In the genomic region with DNA sequence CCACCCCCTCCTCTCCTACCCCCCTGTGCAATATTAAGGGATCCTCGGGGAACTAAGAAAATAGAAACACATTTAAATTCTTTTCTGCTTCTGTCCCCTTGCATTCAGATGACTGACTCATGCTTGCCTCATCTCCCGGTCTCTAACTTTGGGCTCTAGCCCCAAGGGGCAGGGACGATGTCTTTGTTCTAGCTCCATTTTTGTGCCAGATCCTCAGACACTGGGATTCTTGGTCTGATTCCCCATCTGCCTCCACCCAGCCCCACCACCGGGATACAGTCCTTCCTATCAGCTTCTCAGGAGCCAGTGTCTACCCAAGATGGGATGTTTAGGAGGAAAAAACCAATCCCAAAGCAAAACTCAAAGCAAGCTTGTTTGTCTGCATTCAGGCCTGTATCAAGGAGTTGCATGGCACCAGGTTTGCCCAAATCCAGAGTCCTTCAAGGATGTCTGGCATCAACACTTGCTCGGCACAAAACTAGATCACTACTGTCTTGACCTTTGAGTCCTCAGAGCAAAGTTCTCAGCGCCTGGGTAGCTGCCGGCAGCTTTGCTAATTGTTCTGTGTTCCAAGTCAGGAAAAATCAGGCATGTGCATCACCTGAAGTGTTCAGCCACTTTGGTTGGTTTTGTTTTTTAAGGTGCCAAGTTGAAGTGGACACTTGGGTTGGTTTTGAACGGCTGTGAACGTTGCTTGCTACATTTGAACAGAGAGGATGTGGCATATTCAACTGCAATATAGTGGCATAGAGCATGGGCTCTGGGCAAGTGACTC, we compare ENCODE assay signal across 16 cellular contexts.
A peak's percentile ranks its signal among the peaks of the same experiment; 100 is the strongest.
DNase-seq lines count a peak whose midpoint lies in the region; ATAC-seq and TF ChIP-seq lines count a peak whose summit lies in the region.
"Had no signal": no experiment of that assay in that cellular context is flagged by ENCODE, and none has a peak within 500 bp of the region (broad histone marks: within the 10 kb centered on the region; RNA-seq: fewer than 3 reads in every experiment).

No MANE protein-coding gene starts in this region.

- WGBS in endodermal cell (ENCODE audit: insufficient coverage in 1 of 2, insufficient read length in 1 of 2), 2 experiments: 71 to 75% methylated on average over 9 of the region's 9 CpGs

- H3K36me3 ChIP-seq in endodermal cell (ENCODE audit: control insufficient read depth, insufficient read depth, low read length): no peaks in the 10 kb centered on the region
- H3K36me3 ChIP-seq: ascending aorta, left ventricle myocardium inferior had no signal

- DNase-seq in DMS79 treated with DMSO at 0.1 percent for 48 hours (lab: John Stamatoyannopoulos, UW): peak; percentile 85
- DNase-seq in NCI-H526 (lab: John Stamatoyannopoulos, UW): peak; percentile 74 to 79
- no peak for DNase-seq in endodermal cell
- DNase-seq in posterior vena cava (ENCODE audit: low spot score): peak; percentile 31
- no peak for DNase-seq in Ammon's horn (ENCODE audit: low spot score)
- DNase-seq in NCI-H1092 (lab: John Stamatoyannopoulos, UW): no peak
- no peak for DNase-seq in GM19238 (ENCODE audit: insufficient read length, low spot score)
- no peak for DNase-seq in effector memory CD8-positive, alpha-beta T cell
- DNase-seq: activated CD8-positive, alpha-beta memory T cell treated with anti-CD3 and anti-CD28 coated beads, Interleukin-2, amount 10 ng/mL, durations not matched to agents 7 days and 5 days; DMS 273 treated with DMSO at 0.1 percent for 48 hours; NCI-H1930; NCI-H524; T-helper 1 cell had no signal

- H3K4me1 Mint-ChIP-seq in endodermal cell: peaks cover 4% of the 10 kb centered on the region
- no peaks in the 10 kb centered on the region for H3K4me1 Mint-ChIP-seq in effector memory CD8-positive, alpha-beta T cell (ENCODE audit: low read depth in 2 of 2)

- H3K9me3 Mint-ChIP-seq in endodermal cell: no peaks in the 10 kb centered on the region
- no peaks in the 10 kb centered on the region for H3K9me3 Mint-ChIP-seq in effector memory CD8-positive, alpha-beta T cell

- H3K36me3 Mint-ChIP-seq in endodermal cell (ENCODE audit: low read depth): no peaks in the 10 kb centered on the region
- no peaks in the 10 kb centered on the region for H3K36me3 Mint-ChIP-seq in effector memory CD8-positive, alpha-beta T cell (ENCODE audit: insufficient read depth)
- H3K36me3 Mint-ChIP-seq: activated CD8-positive, alpha-beta memory T cell treated with anti-CD3 and anti-CD28 coated beads, Interleukin-2, amount 10 ng/mL, durations not matched to agents 7 days and 5 days had no signal

- no peak overlapping the region for H3K9ac ChIP-seq in endodermal cell (ENCODE audit: extremely low read depth, low read length, poor library complexity, severe bottlenecking)

- no peak for TF ChIP-seq CTCF in endodermal cell (conservative IDR thresholded peaks at IDR 0.05)

- ATAC-seq in effector memory CD8-positive, alpha-beta T cell (replicated peaks): no peak
- ATAC-seq: activated CD4-positive, CD25-positive, alpha-beta regulatory T cell treated with anti-CD3 and anti-CD28 coated beads, Interleukin-2, amount 50 U/mL, for 24 hours; activated CD8-positive, alpha-beta memory T cell treated with anti-CD3 and anti-CD28 coated beads, Interleukin-2, amount 10 ng/mL, durations not matched to agents 7 days and 5 days had no signal

- H3K27me3 Mint-ChIP-seq in endodermal cell (ENCODE audit: insufficient read depth): peaks cover 45% of the 10 kb centered on the region
- peaks cover 27 to 87% of the 10 kb centered on the region in 2 donors for H3K27me3 Mint-ChIP-seq in effector memory CD8-positive, alpha-beta T cell

- intact Hi-C loops in posterior vena cava (cut with DNase I): no loop called here

- peaks cover 91% of the 10 kb centered on the region for H3K27me3 ChIP-seq in endodermal cell (ENCODE audit: control insufficient read depth, insufficient read depth, low read length, poor library complexity, severe bottlenecking)
- H3K27me3 ChIP-seq: ascending aorta had no signal

- H3K27ac Mint-ChIP-seq in endodermal cell: no peak overlapping the region
- no peak overlapping the region for H3K27ac Mint-ChIP-seq in effector memory CD8-positive, alpha-beta T cell
- H3K27ac Mint-ChIP-seq: activated CD8-positive, alpha-beta memory T cell treated with anti-CD3 and anti-CD28 coated beads, Interleukin-2, amount 10 ng/mL, durations not matched to agents 7 days and 5 days had no signal

- no peak overlapping the region for H3K4me3 ChIP-seq in endodermal cell (ENCODE audit: low read length)
- H3K4me3 ChIP-seq: ascending aorta, left ventricle myocardium inferior had no signal

- no peaks in the 10 kb centered on the region for H3K4me1 ChIP-seq in endodermal cell (ENCODE audit: control insufficient read depth, insufficient read depth, low read length)
- H3K4me1 ChIP-seq: ascending aorta had no signal

- H3K9me3 ChIP-seq in endodermal cell (ENCODE audit: control insufficient read depth, low read length): no peaks in the 10 kb centered on the region
- H3K9me3 ChIP-seq: ascending aorta, left ventricle myocardium inferior had no signal

- no peak overlapping the region for H3K4me3 Mint-ChIP-seq in endodermal cell
- no peak overlapping the region for H3K4me3 Mint-ChIP-seq in effector memory CD8-positive, alpha-beta T cell
- H3K4me3 Mint-ChIP-seq: activated CD8-positive, alpha-beta memory T cell treated with anti-CD3 and anti-CD28 coated beads, Interleukin-2, amount 10 ng/mL, durations not matched to agents 7 days and 5 days had no signal

- peak overlapping the region; percentile 59 for H3K27ac ChIP-seq in endodermal cell (ENCODE audit: low read depth, low read length)
- H3K27ac ChIP-seq: ascending aorta, left ventricle myocardium inferior had no signal

Comparison
In these comparisons a context has a peak if more than half of its experiments do, and no peak if none do; other contexts are left out.
1. DNase-seq: peak in DMS79 treated with DMSO at 0.1 percent for 48 hours (single experiment), NCI-H526 (2 of 2) and posterior vena cava (single experiment); none in endodermal cell (single experiment), Ammon's horn (single experiment), NCI-H1092 (single experiment), GM19238 (single experiment) and effector memory CD8-positive, alpha-beta T cell (0 of 3).